7 cellular contexts compared by ENCODE assay signal in genomic region chr17:2335726-2336214, GRCh38. TPM values are rescaled to one million over a fixed set of nuclear protein-coding genes. Genes with fewer than 3 reads are reported as not detected.
DNase-seq lines count a peak whose midpoint lies in the region; ATAC-seq and TF ChIP-seq lines count a peak whose summit lies in the region.

No MANE protein-coding gene starts in this region.

- TSS peak; percentile 47 for BruUV-seq in PC-9 (replicated peaks; lab: Mats Ljungman, UMichigan)

- peak overlapping the region; percentile 86 for H2AFZ ChIP-seq in PC-9
- H2AFZ ChIP-seq in neuron (ENCODE audit: low read depth, low read length): peak overlapping the region; percentile 23

- WGBS in esophagus squamous epithelium, 2 donors: 2 to 3% methylated on average over 14 to 16 of the region's 17 CpGs

- H3K27ac ChIP-seq in PC-9: peak overlapping the region; percentile 54
- H3K27ac ChIP-seq in esophagus squamous epithelium: peak overlapping the region; percentile 84 to 96 (median 94)

- peak overlapping the region; percentile 100 for H3K4me2 ChIP-seq in PC-9

- intact Hi-C loops in PC-9 (cut with micrococcal nuclease; ENCODE audit: unreplicated experiment) (loop anchor here (2.0 kb wide), 1 partner anchor 17 kb away; no protein-coding TSS in a partner anchor), esophagus squamous epithelium (cut with DNase I) (no loop called here)

- H3K4me1 ChIP-seq in PC-9 (replicated peaks; ENCODE audit: insufficient read depth): peaks cover 20% of the 10 kb centered on the region; the same call in 1 of the 2 replicates
- H3K4me1 ChIP-seq in esophagus squamous epithelium: peaks cover 12 to 45% (median 15%) of the 10 kb centered on the region in 3 donors
- H3K4me1 ChIP-seq in neuron (ENCODE audit: insufficient read depth, low read length): peaks cover 19% of the 10 kb centered on the region

- no peaks in the 10 kb centered on the region for H3K27me3 ChIP-seq in PC-9 (ENCODE audit: insufficient read depth, low read depth)
- no peaks in the 10 kb centered on the region for H3K27me3 ChIP-seq in esophagus squamous epithelium
- H3K27me3 ChIP-seq in neuron (ENCODE audit: insufficient read depth, low read length): no peaks in the 10 kb centered on the region

- H3K4me3 ChIP-seq in GM12875 (ENCODE audit: low read depth, low read length) (peak overlapping the region; percentile 92), PC-9 (peak overlapping the region; percentile 90), esophagus squamous epithelium (peak overlapping the region; percentile 85 to 100 (median 92)), neuron (ENCODE audit: low read length) (peak overlapping the region; percentile 94)

- H4K20me1 ChIP-seq in PC-9 (ENCODE audit: insufficient read depth): peaks cover 15% of the 10 kb centered on the region; the same call in 1 of the 2 replicates

- H3K79me2 ChIP-seq in PC-9 (ENCODE audit: low read depth): peaks cover 53% of the 10 kb centered on the region

- TF ChIP-seq POLR2A in esophagus squamous epithelium (IDR thresholded peaks at IDR 0.05): no peak

- TF ChIP-seq CTCF in GM12875 (IDR thresholded peaks at IDR 0.05; ENCODE audit: borderline replicate concordance, insufficient read depth, low read depth, low read length): no peak
- no peak for TF ChIP-seq CTCF in PC-9 (conservative IDR thresholded peaks at IDR 0.05)
- TF ChIP-seq CTCF in esophagus squamous epithelium (IDR thresholded peaks at IDR 0.05): no peak

- POLR2A ChIA-PET in PC-9 (lab: Charles Lee; ENCODE audit: unreplicated experiment): interaction anchor here (0.8 to 1.3 kb wide), 5 partner anchors 12 to 64 kb away, joined by 3 to 10 read pairs (median 4); partner anchors contain the start of gene SRR

- H3K9me3 ChIP-seq in PC-9 (ENCODE audit: insufficient read depth, low read depth) (no peaks in the 10 kb centered on the region), esophagus squamous epithelium (no peaks in the 10 kb centered on the region), neuron (ENCODE audit: low read length) (no peaks in the 10 kb centered on the region)

- CTCF ChIA-PET in PC-9 (lab: Charles Lee): interaction anchor here (0.5 to 3.1 kb wide), 5 partner anchors 11 to 104 kb away, joined by 3 to 33 read pairs (median 5); no protein-coding TSS in a partner anchor

- ATAC-seq in HG02970 (IDR thresholded peaks at IDR 0.05; ENCODE audit: low FRiP score, unreplicated experiment): no peak

- peak; percentile 15 to 46 for DNase-seq in PC-9
- DNase-seq in esophagus squamous epithelium (lab: John Stamatoyannopoulos, UW): no peak
- no peak for DNase-seq in effector CD4-positive, alpha-beta T cell
- no peak for DNase-seq in NAMALWA (ENCODE audit: low spot score)

- peaks cover 34% of the 10 kb centered on the region; the same call in 1 of the 2 replicates for H3F3A ChIP-seq in PC-9 (ENCODE audit: insufficient read depth, low read depth)

- peaks cover 43% of the 10 kb centered on the region for H3K36me3 ChIP-seq in PC-9 (ENCODE audit: low read depth)
- H3K36me3 ChIP-seq in esophagus squamous epithelium: peaks cover 17 to 49% (median 33%) of the 10 kb centered on the region in 3 donors
- peaks cover 47% of the 10 kb centered on the region for H3K36me3 ChIP-seq in neuron (ENCODE audit: insufficient read depth, low read length)

- no peaks in the 10 kb centered on the region for H3K9me2 ChIP-seq in PC-9 (ENCODE audit: insufficient read depth)

RNA-seq across cellular contexts. Expression of gene TSR1, which starts 0.5 kb away (rescaled TPM):
- 42.3 and 42.5 TPM in 2 replicates for total RNA-seq in PC-9 (2021)
- total RNA-seq in esophagus squamous epithelium: 10 to 100 TPM; 20.3 to 70.2 (median 46.0) TPM

RNA-seq across cellular contexts. Expression of gene SGSM2, which starts 1.5 kb away (rescaled TPM):
- total RNA-seq in PC-9 (2021) (62.0 and 65.7 TPM in 2 replicates), esophagus squamous epithelium (10 to 100 TPM; 24.3 to 67.9 (median 35.3) TPM)

RNA-seq across cellular contexts. Expression of gene SRR, which starts 32.0 kb away (rescaled TPM):
- total RNA-seq in PC-9 (2021) (41.8 and 52.3 TPM in 2 replicates), esophagus squamous epithelium (10 to 100 TPM in 3 of 4 donors, 1 to 10 TPM in 1; 8.7 to 34.8 (median 15.8) TPM)

RNA-seq across cellular contexts. Expression of gene SMG6, which starts 32.2 kb away (rescaled TPM):
- total RNA-seq in PC-9 (2021) (43.1 and 49.4 TPM in 2 replicates), esophagus squamous epithelium (10 to 100 TPM; 17.9 to 24.0 (median 20.1) TPM)

Comparison
In these comparisons a context has a peak if more than half of its experiments do, and no peak if none do; other contexts are left out.
1. DNase-seq: peak in PC-9 (2 of 2); none in esophagus squamous epithelium (single experiment), effector CD4-positive, alpha-beta T cell (single experiment) and NAMALWA (single experiment).
2. Peak in every context shown above with its lines, with median percentiles within 50 percentile points of each other: H3K4me3 ChIP-seq.